Comparison of ENCODE assay signal across 8 cellular contexts in genomic region chr21:37712204-37712934, GRCh38.
A peak's percentile ranks its signal among the peaks of the same experiment; 100 is the strongest.
DNase-seq lines count a peak whose midpoint lies in the region; ATAC-seq and TF ChIP-seq lines count a peak whose summit lies in the region.

No MANE protein-coding gene starts in this region.

- TF ChIP-seq POLR2A in Peyer's patch (IDR thresholded peaks at IDR 0.05): no peak

- no peaks in the 10 kb centered on the region for H3K36me3 ChIP-seq in Peyer's patch

- H3K4me1 ChIP-seq in Peyer's patch: peaks cover 0 to 7% (median 0%) of the 10 kb centered on the region in 4 donors

- ATAC-seq in GM21515 (IDR thresholded peaks at IDR 0.05; ENCODE audit: unreplicated experiment): peak; percentile 63

- H3K4me3 ChIP-seq in Peyer's patch: no peak overlapping the region
- H3K4me3 ChIP-seq in skeletal muscle cell (ENCODE audit: low read depth, low read length): no peak overlapping the region

- H3K27me3 ChIP-seq in Peyer's patch: no peaks in the 10 kb centered on the region

- TF ChIP-seq CTCF in Peyer's patch (IDR thresholded peaks at IDR 0.05): peak in 4 of 6 experiments; percentile 52 to 61 (median 56)

- no peaks in the 10 kb centered on the region for H3K9me3 ChIP-seq in Peyer's patch

- H3K27ac ChIP-seq in Peyer's patch: no peak overlapping the region

- DNase-seq in DMS 273 treated with DMSO at 0.1 percent for 48 hours (lab: John Stamatoyannopoulos, UW) (peak; percentile 47), LHCN-M2 (ENCODE audit: low read depth) (peak; percentile 86), Peyer's patch (peak in 2 of 3 donors; percentile 60 to 70), amniotic epithelial cell (ENCODE audit: low read depth) (peak; percentile 84), hepatic stellate cell (ENCODE audit: low spot score) (peak; percentile 69), skeletal muscle cell (ENCODE audit: low read depth) (peak; percentile 11), T-helper 9 cell (no peak)
